In the genomic region with DNA sequence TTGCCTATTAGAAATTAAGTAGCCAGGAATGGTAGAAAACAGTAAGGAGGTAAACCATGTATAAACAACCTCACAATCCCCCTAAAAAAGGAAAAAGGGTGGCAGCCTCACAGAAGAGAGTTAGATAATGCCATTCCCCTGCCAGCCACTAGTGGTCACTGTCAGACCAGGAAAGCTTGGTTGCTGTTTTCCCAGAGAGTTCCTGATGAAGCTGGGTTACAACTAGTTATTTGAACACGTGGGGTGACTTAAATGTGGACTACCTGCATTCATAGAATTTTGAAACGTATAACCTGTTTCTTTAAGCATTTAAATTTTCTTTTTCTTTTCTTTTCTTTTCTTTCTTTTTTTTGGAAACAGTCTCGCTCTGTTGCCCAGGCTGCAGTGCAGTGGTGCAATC, we compare ENCODE assay signal across 10 cellular contexts. TPM values are rescaled to one million over a fixed set of nuclear protein-coding genes. Genes with fewer than 3 reads are reported as not detected.
DNase-seq lines count a peak whose midpoint lies in the region; ATAC-seq and TF ChIP-seq lines count a peak whose summit lies in the region.
"Had no signal": no experiment of that assay in that cellular context is flagged by ENCODE, and none has a peak within 500 bp of the region (broad histone marks: within the 10 kb centered on the region; RNA-seq: fewer than 3 reads in every experiment).

No MANE protein-coding gene starts in this region.

- peak; percentile 80 for TF ChIP-seq CTCF in DND-41 (IDR thresholded peaks at IDR 0.05; ENCODE audit: borderline replicate concordance, extremely low read depth, low read length, poor library complexity, severe bottlenecking)
- peak; percentile 42 to 67 for TF ChIP-seq CTCF in brain (conservative IDR thresholded peaks at IDR 0.05)
- TF ChIP-seq CTCF in neural progenitor cell (IDR thresholded peaks at IDR 0.05) = peak; percentile 82

- H3K4me1 Mint-ChIP-seq in brain (peaks cover 37% of the 10 kb centered on the region), neural progenitor cell (peaks cover 16% of the 10 kb centered on the region)
- H3K4me1 Mint-ChIP-seq in stimulated activated effector memory CD8-positive, alpha-beta T cell treated with anti-CD3 and anti-CD28 coated beads, Interleukin-12 subunit alpha, Interleukin-12 subunit beta, amount 100 ng/mL, for 72 hours = peaks cover 10% of the 10 kb centered on the region

- H3K27ac ChIP-seq in DND-41 (ENCODE audit: low read length) = no peak overlapping the region
- H3K27ac ChIP-seq in neural progenitor cell = no peak overlapping the region
- H3K27ac ChIP-seq in caudate nucleus (ENCODE audit: low read depth, low read length) = no peak overlapping the region
- H3K27ac ChIP-seq: epithelial cell of prostate had no signal

- peaks cover 10% of the 10 kb centered on the region for H3K9me3 ChIP-seq in DND-41 (ENCODE audit: insufficient read depth, low read length, severe bottlenecking)
- H3K9me3 ChIP-seq in neural progenitor cell (ENCODE audit: low read depth) = no peaks in the 10 kb centered on the region

- H3K4me3 ChIP-seq in DND-41 (ENCODE audit: low read depth in 1 of 2, low read length in 2 of 2) (no peak overlapping the region), neural progenitor cell (no peak overlapping the region)

- no peaks in the 10 kb centered on the region for H4K20me1 ChIP-seq in DND-41 (ENCODE audit: insufficient read depth, low read length)
- H4K20me1 ChIP-seq in neural progenitor cell (ENCODE audit: low read depth) = peaks cover 13% of the 10 kb centered on the region

- H3K36me3 Mint-ChIP-seq in brain (peaks cover 37% of the 10 kb centered on the region), neural progenitor cell (peaks cover 9% of the 10 kb centered on the region)
- H3K36me3 Mint-ChIP-seq in stimulated activated effector memory CD8-positive, alpha-beta T cell treated with anti-CD3 and anti-CD28 coated beads, Interleukin-12 subunit alpha, Interleukin-12 subunit beta, amount 100 ng/mL, for 72 hours = no peaks in the 10 kb centered on the region

- H3K27ac Mint-ChIP-seq in brain (no peak overlapping the region), neural progenitor cell (no peak overlapping the region)
- H3K27ac Mint-ChIP-seq in stimulated activated effector memory CD8-positive, alpha-beta T cell treated with anti-CD3 and anti-CD28 coated beads, Interleukin-12 subunit alpha, Interleukin-12 subunit beta, amount 100 ng/mL, for 72 hours = no peak overlapping the region

- DNase-seq in DND-41 (peak; percentile 29), neural progenitor cell (ENCODE audit: low spot score) (no peak), caudate nucleus (lab: John Stamatoyannopoulos, UW) (no peak)
- DNase-seq in stimulated activated effector memory CD8-positive, alpha-beta T cell treated with anti-CD3 and anti-CD28 coated beads, Interleukin-12 subunit alpha, Interleukin-12 subunit beta, amount 100 ng/mL, for 72 hours (ENCODE audit: low spot score in 2 of 2) = no peak
- DNase-seq: posterior cingulate gyrus had no signal

- no peak for TF ChIP-seq EP300 in Ishikawa (IDR thresholded peaks at IDR 0.05; ENCODE audit: borderline replicate concordance)

- H3K27me3 ChIP-seq in DND-41 (ENCODE audit: insufficient read depth, low read length, poor library complexity) (no peaks in the 10 kb centered on the region), neural progenitor cell (peaks cover 5% of the 10 kb centered on the region)

- H3K27me3 Mint-ChIP-seq in brain (peaks cover 38% of the 10 kb centered on the region), neural progenitor cell (ENCODE audit: insufficient read depth, low read depth) (peaks cover 18% of the 10 kb centered on the region)

- H3K4me1 ChIP-seq in DND-41 (ENCODE audit: insufficient read depth, low read length) = no peaks in the 10 kb centered on the region
- H3K4me1 ChIP-seq in neural progenitor cell = peaks cover 12% of the 10 kb centered on the region

- H2AFZ ChIP-seq in DND-41 (ENCODE audit: low read depth, low read length) (no peak overlapping the region), neural progenitor cell (replicated peaks) (no peak overlapping the region)

- H3K4me3 Mint-ChIP-seq in brain (peak overlapping the region in 1 of 5 experiments; percentile 68), neural progenitor cell (no peak overlapping the region)
- H3K4me3 Mint-ChIP-seq in stimulated activated effector memory CD8-positive, alpha-beta T cell treated with anti-CD3 and anti-CD28 coated beads, Interleukin-12 subunit alpha, Interleukin-12 subunit beta, amount 100 ng/mL, for 72 hours = no peak overlapping the region

- TF ChIP-seq RAD21 in Ishikawa (IDR thresholded peaks at IDR 0.05; ENCODE audit: low read depth) = peak; percentile 60

- no peak overlapping the region for H3K4me2 ChIP-seq in DND-41 (ENCODE audit: insufficient read depth, low read length)
- no peak overlapping the region for H3K4me2 ChIP-seq in neural progenitor cell

- H3F3A ChIP-seq in neural progenitor cell (ENCODE audit: low read depth) = peaks cover 11% of the 10 kb centered on the region

- H3K79me2 ChIP-seq in DND-41 (ENCODE audit: insufficient read depth, low read length) (no peaks in the 10 kb centered on the region), neural progenitor cell (ENCODE audit: low read depth) (peaks cover 10% of the 10 kb centered on the region)

- H3K9me3 Mint-ChIP-seq in brain = peaks cover 7 to 18% (median 11%) of the 10 kb centered on the region in 5 experiments
- H3K9me3 Mint-ChIP-seq in neural progenitor cell = peaks cover 23% of the 10 kb centered on the region
- peaks cover 2% of the 10 kb centered on the region for H3K9me3 Mint-ChIP-seq in stimulated activated effector memory CD8-positive, alpha-beta T cell treated with anti-CD3 and anti-CD28 coated beads, Interleukin-12 subunit alpha, Interleukin-12 subunit beta, amount 100 ng/mL, for 72 hours

- no peak for ATAC-seq in DND-41 (ENCODE audit: insufficient read depth, low read depth)
- ATAC-seq in GM21737 (IDR thresholded peaks at IDR 0.05; ENCODE audit: unreplicated experiment) = no peak
- no peak for ATAC-seq in HG03354 (IDR thresholded peaks at IDR 0.05; ENCODE audit: poor library complexity, severe bottlenecking, unreplicated experiment)
- no peak for ATAC-seq in stimulated activated effector memory CD8-positive, alpha-beta T cell treated with anti-CD3 and anti-CD28 coated beads, Interleukin-12 subunit alpha, Interleukin-12 subunit beta, amount 100 ng/mL, for 72 hours

- H3K36me3 ChIP-seq in DND-41 (ENCODE audit: insufficient read depth, low read length) (no peaks in the 10 kb centered on the region), neural progenitor cell (no peaks in the 10 kb centered on the region)

- H3K9ac ChIP-seq in DND-41 (ENCODE audit: low read depth, low read length) (no peak overlapping the region), neural progenitor cell (no peak overlapping the region)

TF ChIP-seq in Ishikawa, 13 proteins besides CTCF, POLR2A, EP300 and RAD21:
- TF ChIP-seq USF1 (IDR thresholded peaks at IDR 0.05) = peak; percentile 14; the same call in 1 of the 2 replicates
- no peak for TF ChIP-seq ZBTB7A (IDR thresholded peaks at IDR 0.05; ENCODE audit: low read depth)

RNA-seq across cellular contexts. Expression of gene GPRC5C, which starts 5.8 kb away (rescaled TPM):
- 63.8 TPM for polyA plus RNA-seq in brain (ENCODE audit: insufficient read depth, low read depth, low replicate concordance)
- total RNA-seq in neural progenitor cell (ENCODE audit: low replicate concordance) = 13.5 and 42.0 TPM in 2 replicates

RNA-seq across cellular contexts. Expression of gene CD300A, which starts 28.7 kb away (rescaled TPM):
- 3.5 TPM for polyA plus RNA-seq in brain (ENCODE audit: insufficient read depth, low read depth, low replicate concordance)
- 0.28 TPM in 1 of 2 replicates, not detected in the other for total RNA-seq in neural progenitor cell (ENCODE audit: low replicate concordance)
